1 cellular context compared by ENCODE assay signal in genomic region chr18:73895701-73896100, GRCh38.
A peak's percentile ranks its signal among the peaks of the same experiment; 100 is the strongest.
TF ChIP-seq lines count a peak whose summit lies in the region.

No MANE protein-coding gene starts in this region.

TF ChIP-seq in H1, 55 proteins besides CTCF, POLR2A, EP300 and RAD21 (continued from another document):
- TF ChIP-seq TCF12 (IDR thresholded peaks at IDR 0.05; ENCODE audit: low read depth, low read length) (peak; percentile 88; the same call in 1 of the 2 replicates), RFX5 (IDR thresholded peaks at IDR 0.05; ENCODE audit: borderline replicate concordance, low read depth, low read length) (no peak), SIX5 (IDR thresholded peaks at IDR 0.05; ENCODE audit: low read depth, low read length) (no peak), EGR1 (IDR thresholded peaks at IDR 0.05; ENCODE audit: borderline replicate concordance, low read depth, low read length) (no peak), POLR2AphosphoS5 (IDR thresholded peaks at IDR 0.05; ENCODE audit: low read depth, low read length) (no peak), CHD7 (IDR thresholded peaks at IDR 0.05; ENCODE audit: insufficient replicate concordance, low read length) (no peak), SUZ12 (IDR thresholded peaks at IDR 0.05; ENCODE audit: low read length) (no peak), CEBPB (IDR thresholded peaks at IDR 0.05; ENCODE audit: low read depth, low read length) (0 out of 2 replicates have a peak, but pooled peaks have one; percentile 1), SAP30 (IDR thresholded peaks at IDR 0.05; ENCODE audit: insufficient read depth, insufficient replicate concordance, low read length) (no peak), KDM5A (IDR thresholded peaks at IDR 0.05; ENCODE audit: low read length) (no peak), TEAD4 (IDR thresholded peaks at IDR 0.05; ENCODE audit: low read depth, low read length) (peak; percentile 61; the same call in 1 of the 2 replicates), ZNF274 (IDR thresholded peaks at IDR 0.05; ENCODE audit: borderline replicate concordance, extremely low read depth, low read length) (no peak), NANOG (IDR thresholded peaks at IDR 0.05; ENCODE audit: insufficient read depth, low read depth, low read length, poor library complexity, severe bottlenecking) (no peak), POU5F1 (IDR thresholded peaks at IDR 0.05; ENCODE audit: low read depth, low read length) (no peak), BRCA1 (IDR thresholded peaks at IDR 0.05; ENCODE audit: low read depth, low read length) (no peak), HDAC2 (IDR thresholded peaks at IDR 0.05; ENCODE audit: borderline replicate concordance in 1 of 2, low read depth in 2 of 2, low read length in 2 of 2) (0 out of 4 replicates have a peak, but pooled peaks of 1 of the 2 experiments have one; percentile 64), SP4 (IDR thresholded peaks at IDR 0.05; ENCODE audit: low read length) (no peak), MAFK (IDR thresholded peaks at IDR 0.05; ENCODE audit: low read depth, low read length) (no peak), PHF8 (conservative IDR thresholded peaks at IDR 0.05; ENCODE audit: low read depth, low read length) (no peak), ASH2L (IDR thresholded peaks at IDR 0.05; ENCODE audit: low read length) (no peak), GABPA (IDR thresholded peaks at IDR 0.05; ENCODE audit: borderline replicate concordance, insufficient read depth, low read length) (no peak), CHD1 (IDR thresholded peaks at IDR 0.05; ENCODE audit: low read depth, low read length) (no peak), SP1 (IDR thresholded peaks at IDR 0.05; ENCODE audit: low read depth, low read length) (peak; percentile 41; the same call in 1 of the 2 replicates), TBP (IDR thresholded peaks at IDR 0.05; ENCODE audit: low read depth, low read length) (no peak), JUN (IDR thresholded peaks at IDR 0.05; ENCODE audit: low read depth, low read length) (no peak), SP2 (IDR thresholded peaks at IDR 0.05; ENCODE audit: low read length) (no peak), SIRT6 (IDR thresholded peaks at IDR 0.05; ENCODE audit: low read length) (no peak), EZH2 (IDR thresholded peaks at IDR 0.05; ENCODE audit: low read depth, low read length, severe bottlenecking) (no peak), BCL11A (IDR thresholded peaks at IDR 0.05; ENCODE audit: low read depth in 2 of 2, low read length in 2 of 2) (no peak), CBX8 (IDR thresholded peaks at IDR 0.05; ENCODE audit: borderline replicate concordance, low read depth, low read length) (no peak), RNF2 (IDR thresholded peaks at IDR 0.05; ENCODE audit: borderline replicate concordance, low read depth, low read length, missing control alignments, poor library complexity, severe bottlenecking) (no peak), YY1 (IDR thresholded peaks at IDR 0.05; ENCODE audit: low read depth, low read length) (no peak), JUND (IDR thresholded peaks at IDR 0.05; ENCODE audit: low read length) (no peak), USF2 (IDR thresholded peaks at IDR 0.05; ENCODE audit: low read length) (no peak), RBBP5 (IDR thresholded peaks at IDR 0.05; ENCODE audit: borderline replicate concordance, low read depth, low read length) (no peak), CREB1 (IDR thresholded peaks at IDR 0.05) (no peak), SIN3A (conservative IDR thresholded peaks at IDR 0.05 in 1 of 2, IDR thresholded peaks at IDR 0.05 in 1 of 2; ENCODE audit: low read depth in 1 of 2, low read length in 2 of 2) (no peak), CHD2 (IDR thresholded peaks at IDR 0.05; ENCODE audit: low read length) (no peak)
- TF ChIP-seq, protein P1, sequence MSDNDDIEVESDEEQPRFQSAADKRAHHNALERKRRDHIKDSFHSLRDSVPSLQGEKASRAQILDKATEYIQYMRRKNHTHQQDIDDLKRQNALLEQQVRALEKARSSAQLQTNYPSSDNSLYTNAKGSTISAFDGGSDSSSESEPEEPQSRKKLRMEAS (IDR thresholded peaks at IDR 0.05): no peak
